1 cellular context compared by ENCODE assay signal in genomic region chr20:1802385-1803215, GRCh38.
TF ChIP-seq lines count a peak whose summit lies in the region.

No MANE protein-coding gene starts in this region.

TF ChIP-seq in GM12878, 131 proteins besides CTCF, POLR2A, EP300 and RAD21 (continued from another document):
- TF ChIP-seq BCLAF1 (IDR thresholded peaks at IDR 0.05) (no peak), EZH2 (IDR thresholded peaks at IDR 0.05; ENCODE audit: borderline replicate concordance, control insufficient read depth, low read depth, low read length) (no peak), SMAD1 (IDR thresholded peaks at IDR 0.05; ENCODE audit: low read depth, partially characterized antibody) (no peak), FOXK2 (IDR thresholded peaks at IDR 0.05) (peak; percentile 66), ZBED1 (IDR thresholded peaks at IDR 0.05; ENCODE audit: borderline replicate concordance) (no peak), RELA (IDR thresholded peaks at IDR 0.05; ENCODE audit: borderline replicate concordance, partially characterized antibody) (peak; percentile 43), SPI1 (IDR thresholded peaks at IDR 0.05; ENCODE audit: borderline replicate concordance, insufficient read depth, low read depth, low read length) (peak; percentile 52; the same call in 1 of the 2 replicates), NR2C1 (IDR thresholded peaks at IDR 0.05) (no peak), NRF1 (conservative IDR thresholded peaks at IDR 0.05; ENCODE audit: low read depth, low read length) (no peak), BHLHE40 (IDR thresholded peaks at IDR 0.05; ENCODE audit: borderline replicate concordance in 1 of 2, low read depth in 2 of 2, low read length in 1 of 2) (0 out of 4 replicates have a peak, but pooled peaks of 1 of the 2 experiments have one; percentile 12), MAX (IDR thresholded peaks at IDR 0.05; ENCODE audit: low read depth, low read length) (0 out of 2 replicates have a peak, but pooled peaks have one; percentile 44), NR2C2 (IDR thresholded peaks at IDR 0.05; ENCODE audit: borderline replicate concordance, control insufficient read depth, insufficient read length, low read depth) (no peak), NFXL1 (IDR thresholded peaks at IDR 0.05; ENCODE audit: borderline replicate concordance) (no peak), TARDBP (IDR thresholded peaks at IDR 0.05; ENCODE audit: borderline replicate concordance) (no peak), NFIC (IDR thresholded peaks at IDR 0.05; ENCODE audit: low read depth, low read length) (no peak), MTA2 (IDR thresholded peaks at IDR 0.05; ENCODE audit: low read depth) (peak; percentile 38; the same call in 1 of the 2 replicates), ATF3 (IDR thresholded peaks at IDR 0.05; ENCODE audit: borderline replicate concordance, extremely low read depth, low read depth, low read length) (no peak), TCF7 (IDR thresholded peaks at IDR 0.05; ENCODE audit: borderline replicate concordance) (no peak), IKZF2 (IDR thresholded peaks at IDR 0.05) (0 out of 4 replicates have a peak, but pooled peaks of 1 of the 2 experiments have one; percentile 45), FOS (IDR thresholded peaks at IDR 0.05; ENCODE audit: borderline replicate concordance, extremely low read depth, insufficient read length) (no peak), MTA3 (IDR thresholded peaks at IDR 0.05; ENCODE audit: borderline replicate concordance, low read length) (no peak), TCF3 (IDR thresholded peaks at IDR 0.05; ENCODE audit: borderline replicate concordance, insufficient read depth, low read depth, low read length) (no peak), SMC3 (IDR thresholded peaks at IDR 0.05; ENCODE audit: borderline replicate concordance, low read length) (peak; percentile 69), TCF12 (IDR thresholded peaks at IDR 0.05; ENCODE audit: low read depth, low read length) (no peak), SRF (IDR thresholded peaks at IDR 0.05; ENCODE audit: low read depth in 2 of 2, low read length in 2 of 2) (no peak), CBFB (IDR thresholded peaks at IDR 0.05; ENCODE audit: low read depth) (no peak), HDAC6 (IDR thresholded peaks at IDR 0.05; ENCODE audit: unreplicated experiment) (no peak), SIN3A (IDR thresholded peaks at IDR 0.05; ENCODE audit: low read depth, low read length) (0 out of 2 replicates have a peak, but pooled peaks have one; percentile 33), SMARCA5 (IDR thresholded peaks at IDR 0.05) (peak; percentile 38; the same call in 1 of the 2 replicates), NR2F1 (conservative IDR thresholded peaks at IDR 0.05) (peak; percentile 57), MEF2B (IDR thresholded peaks at IDR 0.05; ENCODE audit: partially characterized antibody, poor library complexity, severe bottlenecking) (no peak), CEBPB (IDR thresholded peaks at IDR 0.05; ENCODE audit: borderline replicate concordance in 1 of 2, low read depth in 2 of 2, low read length in 2 of 2) (no peak), IKZF1 (conservative IDR thresholded peaks at IDR 0.05) (0 out of 2 replicates have a peak, but pooled peaks have one; percentile 33), YY1 (IDR thresholded peaks at IDR 0.05; ENCODE audit: low read depth, low read length) (peak; percentile 37; the same call in 1 of the 2 replicates), FOXM1 (IDR thresholded peaks at IDR 0.05; ENCODE audit: low read depth, low read length) (no peak), RAD51 (IDR thresholded peaks at IDR 0.05) (no peak)
- TF ChIP-seq, protein P1, sequence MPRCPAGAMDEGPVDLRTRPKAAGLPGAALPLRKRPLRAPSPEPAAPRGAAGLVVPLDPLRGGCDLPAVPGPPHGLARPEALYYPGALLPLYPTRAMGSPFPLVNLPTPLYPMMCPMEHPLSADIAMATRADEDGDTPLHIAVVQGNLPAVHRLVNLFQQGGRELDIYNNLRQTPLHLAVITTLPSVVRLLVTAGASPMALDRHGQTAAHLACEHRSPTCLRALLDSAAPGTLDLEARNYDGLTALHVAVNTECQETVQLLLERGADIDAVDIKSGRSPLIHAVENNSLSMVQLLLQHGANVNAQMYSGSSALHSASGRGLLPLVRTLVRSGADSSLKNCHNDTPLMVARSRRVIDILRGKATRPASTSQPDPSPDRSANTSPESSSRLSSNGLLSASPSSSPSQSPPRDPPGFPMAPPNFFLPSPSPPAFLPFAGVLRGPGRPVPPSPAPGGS (IDR thresholded peaks at IDR 0.05; ENCODE audit: borderline replicate concordance, insufficient read depth, low read depth, low read length, poor library complexity, severe bottlenecking), result no peak
- TF ChIP-seq, protein P2, sequence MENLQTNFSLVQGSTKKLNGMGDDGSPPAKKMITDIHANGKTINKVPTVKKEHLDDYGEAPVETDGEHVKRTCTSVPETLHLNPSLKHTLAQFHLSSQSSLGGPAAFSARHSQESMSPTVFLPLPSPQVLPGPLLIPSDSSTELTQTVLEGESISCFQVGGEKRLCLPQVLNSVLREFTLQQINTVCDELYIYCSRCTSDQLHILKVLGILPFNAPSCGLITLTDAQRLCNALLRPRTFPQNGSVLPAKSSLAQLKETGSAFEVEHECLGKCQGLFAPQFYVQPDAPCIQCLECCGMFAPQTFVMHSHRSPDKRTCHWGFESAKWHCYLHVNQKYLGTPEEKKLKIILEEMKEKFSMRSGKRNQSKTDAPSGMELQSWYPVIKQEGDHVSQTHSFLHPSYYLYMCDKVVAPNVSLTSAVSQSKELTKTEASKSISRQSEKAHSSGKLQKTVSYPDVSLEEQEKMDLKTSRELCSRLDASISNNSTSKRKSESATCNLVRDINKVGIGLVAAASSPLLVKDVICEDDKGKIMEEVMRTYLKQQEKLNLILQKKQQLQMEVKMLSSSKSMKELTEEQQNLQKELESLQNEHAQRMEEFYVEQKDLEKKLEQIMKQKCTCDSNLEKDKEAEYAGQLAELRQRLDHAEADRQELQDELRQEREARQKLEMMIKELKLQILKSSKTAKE (IDR thresholded peaks at IDR 0.05; ENCODE audit: low read depth, poor library complexity, severe bottlenecking), result no peak
- TF ChIP-seq, protein P3, sequence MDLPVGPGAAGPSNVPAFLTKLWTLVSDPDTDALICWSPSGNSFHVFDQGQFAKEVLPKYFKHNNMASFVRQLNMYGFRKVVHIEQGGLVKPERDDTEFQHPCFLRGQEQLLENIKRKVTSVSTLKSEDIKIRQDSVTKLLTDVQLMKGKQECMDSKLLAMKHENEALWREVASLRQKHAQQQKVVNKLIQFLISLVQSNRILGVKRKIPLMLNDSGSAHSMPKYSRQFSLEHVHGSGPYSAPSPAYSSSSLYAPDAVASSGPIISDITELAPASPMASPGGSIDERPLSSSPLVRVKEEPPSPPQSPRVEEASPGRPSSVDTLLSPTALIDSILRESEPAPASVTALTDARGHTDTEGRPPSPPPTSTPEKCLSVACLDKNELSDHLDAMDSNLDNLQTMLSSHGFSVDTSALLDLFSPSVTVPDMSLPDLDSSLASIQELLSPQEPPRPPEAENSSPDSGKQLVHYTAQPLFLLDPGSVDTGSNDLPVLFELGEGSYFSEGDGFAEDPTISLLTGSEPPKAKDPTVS (IDR thresholded peaks at IDR 0.05; ENCODE audit: low read depth, low read length), result no peak
- TF ChIP-seq, protein P4, sequence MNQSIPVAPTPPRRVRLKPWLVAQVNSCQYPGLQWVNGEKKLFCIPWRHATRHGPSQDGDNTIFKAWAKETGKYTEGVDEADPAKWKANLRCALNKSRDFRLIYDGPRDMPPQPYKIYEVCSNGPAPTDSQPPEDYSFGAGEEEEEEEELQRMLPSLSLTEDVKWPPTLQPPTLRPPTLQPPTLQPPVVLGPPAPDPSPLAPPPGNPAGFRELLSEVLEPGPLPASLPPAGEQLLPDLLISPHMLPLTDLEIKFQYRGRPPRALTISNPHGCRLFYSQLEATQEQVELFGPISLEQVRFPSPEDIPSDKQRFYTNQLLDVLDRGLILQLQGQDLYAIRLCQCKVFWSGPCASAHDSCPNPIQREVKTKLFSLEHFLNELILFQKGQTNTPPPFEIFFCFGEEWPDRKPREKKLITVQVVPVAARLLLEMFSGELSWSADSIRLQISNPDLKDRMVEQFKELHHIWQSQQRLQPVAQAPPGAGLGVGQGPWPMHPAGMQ (IDR thresholded peaks at IDR 0.05; ENCODE audit: borderline replicate concordance), result no peak
- TF ChIP-seq, protein P5, sequence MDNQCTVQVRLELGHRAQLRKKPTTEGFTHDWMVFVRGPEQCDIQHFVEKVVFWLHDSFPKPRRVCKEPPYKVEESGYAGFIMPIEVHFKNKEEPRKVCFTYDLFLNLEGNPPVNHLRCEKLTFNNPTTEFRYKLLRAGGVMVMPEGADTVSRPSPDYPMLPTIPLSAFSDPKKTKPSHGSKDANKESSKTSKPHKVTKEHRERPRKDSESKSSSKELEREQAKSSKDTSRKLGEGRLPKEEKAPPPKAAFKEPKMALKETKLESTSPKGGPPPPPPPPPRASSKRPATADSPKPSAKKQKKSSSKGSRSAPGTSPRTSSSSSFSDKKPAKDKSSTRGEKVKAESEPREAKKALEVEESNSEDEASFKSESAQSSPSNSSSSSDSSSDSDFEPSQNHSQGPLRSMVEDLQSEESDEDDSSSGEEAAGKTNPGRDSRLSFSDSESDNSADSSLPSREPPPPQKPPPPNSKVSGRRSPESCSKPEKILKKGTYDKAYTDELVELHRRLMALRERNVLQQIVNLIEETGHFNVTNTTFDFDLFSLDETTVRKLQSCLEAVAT (IDR thresholded peaks at IDR 0.05), result peak; percentile 55; the same call in 1 of the 2 replicates
